24 cellular contexts compared by ENCODE assay signal in genomic region chr7:37194943-37195342, GRCh38.
A peak's percentile ranks its signal among the peaks of the same experiment; 100 is the strongest.
DNase-seq lines count a peak whose midpoint lies in the region; ATAC-seq and TF ChIP-seq lines count a peak whose summit lies in the region.
"Had no signal": no experiment of that assay in that cellular context is flagged by ENCODE, and none has a peak within 500 bp of the region (broad histone marks: within the 10 kb centered on the region; RNA-seq: fewer than 3 reads in every experiment).

No MANE protein-coding gene starts in this region.

- H3K4me1 ChIP-seq in left ventricle myocardium inferior, result peaks cover 63% of the 10 kb centered on the region
- H3K4me1 ChIP-seq: A549, BE2C had no signal

- no peaks in the 10 kb centered on the region for H3K9me3 Mint-ChIP-seq in activated naive CD4-positive, alpha-beta T cell treated with anti-CD3 and anti-CD28 coated beads, Interleukin-2, amount 50 U/mL, for 72 hours
- H3K9me3 Mint-ChIP-seq: CD14-positive monocyte, GM23338, H9 had no signal

- intact Hi-C loops in Right ventricle myocardium superior (cut with DNase I), result no loop called here
- intact Hi-C loops in left ventricle myocardium inferior (cut with micrococcal nuclease), result loop anchor here (10.0 kb wide), 1 partner anchor 710 kb away; no protein-coding TSS in a partner anchor
- intact Hi-C loops in left ventricle myocardium superior (cut with micrococcal nuclease), result no loop called here

- H3K36me3 Mint-ChIP-seq in activated naive CD4-positive, alpha-beta T cell treated with anti-CD3 and anti-CD28 coated beads, Interleukin-2, amount 50 U/mL, for 72 hours, result peaks cover 7 to 16% of the 10 kb centered on the region in 2 donors
- peaks cover 6% of the 10 kb centered on the region for H3K36me3 Mint-ChIP-seq in T-helper 17 cell (ENCODE audit: low read depth)

- DNase-seq in activated naive CD4-positive, alpha-beta T cell treated with anti-CD3 and anti-CD28 coated beads, Interleukin-2, amount 50 U/mL, for 72 hours (ENCODE audit: low spot score in 2 of 2), result no peak
- DNase-seq in activated naive CD4-positive, alpha-beta T cell treated with anti-CD3 and anti-CD28 coated beads, Interleukin-2, amount 50 U/mL, for 16 hours, result no peak
- DNase-seq in Right ventricle myocardium superior (no peak), left ventricle myocardium inferior (no peak), T-helper 17 cell (no peak), left ventricle myocardium superior (no peak), erythroblast (lab: John Stamatoyannopoulos, UW) (no peak), SIG-M5 treated with dmso at 0.1 percent for 504 hours (lab: John Stamatoyannopoulos, UW; ENCODE audit: unreplicated experiment) (no peak)
- DNase-seq: 8988T; ACHN; AML-193; BE2C; Calu3; CD4-positive, alpha-beta memory T cell; COR-L47; DMS53; DMS79 treated with DMSO at 0.1 percent for 48 hours; GF-D8; H9 had no signal

- H3K4me1 Mint-ChIP-seq in T-helper 17 cell, result peaks cover 20% of the 10 kb centered on the region
- H3K4me1 Mint-ChIP-seq: CD14-positive monocyte, GM23338 had no signal

- H3K4me3 Mint-ChIP-seq in T-helper 17 cell, result no peak overlapping the region
- H3K4me3 Mint-ChIP-seq: CD14-positive monocyte; CD4-positive, alpha-beta memory T cell; GM23338; H9 had no signal

- H3K4me3 ChIP-seq in left ventricle myocardium inferior, result no peak overlapping the region
- H3K4me3 ChIP-seq: A549; BLaER1 treated with 17β-estradiol and CSF1 and Interleukin-3, amounts not matched to agents 10 nM and 100 nM; GM23338 had no signal

- ATAC-seq in activated naive CD4-positive, alpha-beta T cell treated with anti-CD3 and anti-CD28 coated beads, Interleukin-2, amount 50 U/mL, for 72 hours, result no peak
- peak; percentile 55 for ATAC-seq in Right ventricle myocardium superior (ENCODE audit: poor library complexity)
- ATAC-seq in T-helper 17 cell, result no peak
- ATAC-seq in left ventricle myocardium superior, result peak; percentile 62
- ATAC-seq: A549, GM23338, HCT116 had no signal

- TF ChIP-seq CTCF in left ventricle myocardium inferior (IDR thresholded peaks at IDR 0.05; ENCODE audit: borderline replicate concordance), result no peak

- no peak overlapping the region for H3K27ac ChIP-seq in left ventricle myocardium inferior (replicated peaks)
- H3K27ac ChIP-seq: A549; BLaER1 treated with 17β-estradiol and CSF1 and Interleukin-3, amounts not matched to agents 10 nM and 100 nM had no signal

- TF ChIP-seq POLR2A in erythroblast (IDR thresholded peaks at IDR 0.05; ENCODE audit: low read length), result no peak

- no peaks in the 10 kb centered on the region for H3K27me3 Mint-ChIP-seq in T-helper 17 cell
- H3K27me3 Mint-ChIP-seq: CD4-positive, alpha-beta memory T cell had no signal

- no peaks in the 10 kb centered on the region for H3K27me3 ChIP-seq in left ventricle myocardium inferior (ENCODE audit: low read depth)
- H3K27me3 ChIP-seq: BE2C; BLaER1 treated with 17β-estradiol and CSF1 and Interleukin-3, amounts not matched to agents 10 nM and 100 nM had no signal

- H3K27ac Mint-ChIP-seq in activated naive CD4-positive, alpha-beta T cell treated with anti-CD3 and anti-CD28 coated beads, Interleukin-2, amount 50 U/mL, for 72 hours, result peak overlapping the region; percentile 13 to 36
- peak overlapping the region; percentile 78 for H3K27ac Mint-ChIP-seq in T-helper 17 cell
- H3K27ac Mint-ChIP-seq: GM23338, H9 had no signal

- H3K9me3 ChIP-seq in left ventricle myocardium inferior (replicated peaks) (no peaks in the 10 kb centered on the region), T-helper 17 cell (ENCODE audit: control insufficient read depth, low read length, poor library complexity, severe bottlenecking) (no peaks in the 10 kb centered on the region)
- H3K9me3 ChIP-seq: A549; BE2C; BLaER1 treated with 17β-estradiol and CSF1 and Interleukin-3, amounts not matched to agents 10 nM and 100 nM had no signal

- no peaks in the 10 kb centered on the region for H3K36me3 ChIP-seq in left ventricle myocardium inferior
- H3K36me3 ChIP-seq: BE2C had no signal

Comparison
In these comparisons a context has a peak if more than half of its experiments do, and no peak if none do; other contexts are left out.
1. ATAC-seq: peak in Right ventricle myocardium superior (single experiment) and left ventricle myocardium superior (single experiment); none in activated naive CD4-positive, alpha-beta T cell treated with anti-CD3 and anti-CD28 coated beads, Interleukin-2, amount 50 U/mL, for 72 hours (0 of 2) and T-helper 17 cell (single experiment).